Comparison of ENCODE assay signal across 1 cellular context in the genomic region with DNA sequence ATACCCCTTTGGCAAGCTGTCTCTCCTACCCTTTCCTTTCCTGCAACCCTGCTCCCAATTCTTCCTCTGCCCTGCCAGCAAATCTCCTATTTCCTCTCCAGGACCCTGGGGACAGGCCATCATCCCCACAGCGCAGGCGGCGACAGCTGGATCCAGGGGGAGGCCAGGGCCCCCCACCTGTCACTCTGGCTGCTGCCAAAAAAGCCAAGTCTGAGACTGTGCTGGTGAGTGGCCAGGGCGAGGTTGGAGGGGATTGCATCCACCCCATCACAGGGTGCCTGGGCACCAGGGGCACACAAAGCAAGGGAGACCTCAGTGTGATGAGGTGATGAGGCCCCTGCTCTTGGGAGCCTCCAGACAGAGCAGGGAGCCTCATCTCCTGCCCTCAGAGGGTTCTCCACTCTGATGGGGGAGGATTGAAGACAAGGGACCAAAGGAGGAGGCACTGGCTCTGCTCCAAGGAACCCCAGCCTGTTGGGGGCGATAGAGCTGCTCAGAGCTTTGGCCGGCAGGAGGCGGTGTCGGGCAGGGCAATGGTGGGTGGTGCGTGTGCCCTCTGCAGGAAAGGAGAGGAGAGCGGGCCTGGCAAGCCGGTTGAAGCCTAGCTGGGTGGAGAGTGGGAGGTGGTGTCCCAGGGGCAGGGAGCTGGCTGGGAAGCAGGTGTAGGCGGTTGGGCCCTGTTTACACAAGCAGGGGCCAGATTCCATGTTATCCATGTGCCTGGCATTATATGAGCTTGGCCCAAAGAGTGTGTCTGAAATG.
TF ChIP-seq lines count a peak whose summit lies in the region.

No MANE protein-coding gene starts in this region.

TF ChIP-seq in SK-N-SH, 30 proteins besides CTCF, POLR2A, EP300 and RAD21 (continued from another document):
- TF ChIP-seq, protein P1, sequence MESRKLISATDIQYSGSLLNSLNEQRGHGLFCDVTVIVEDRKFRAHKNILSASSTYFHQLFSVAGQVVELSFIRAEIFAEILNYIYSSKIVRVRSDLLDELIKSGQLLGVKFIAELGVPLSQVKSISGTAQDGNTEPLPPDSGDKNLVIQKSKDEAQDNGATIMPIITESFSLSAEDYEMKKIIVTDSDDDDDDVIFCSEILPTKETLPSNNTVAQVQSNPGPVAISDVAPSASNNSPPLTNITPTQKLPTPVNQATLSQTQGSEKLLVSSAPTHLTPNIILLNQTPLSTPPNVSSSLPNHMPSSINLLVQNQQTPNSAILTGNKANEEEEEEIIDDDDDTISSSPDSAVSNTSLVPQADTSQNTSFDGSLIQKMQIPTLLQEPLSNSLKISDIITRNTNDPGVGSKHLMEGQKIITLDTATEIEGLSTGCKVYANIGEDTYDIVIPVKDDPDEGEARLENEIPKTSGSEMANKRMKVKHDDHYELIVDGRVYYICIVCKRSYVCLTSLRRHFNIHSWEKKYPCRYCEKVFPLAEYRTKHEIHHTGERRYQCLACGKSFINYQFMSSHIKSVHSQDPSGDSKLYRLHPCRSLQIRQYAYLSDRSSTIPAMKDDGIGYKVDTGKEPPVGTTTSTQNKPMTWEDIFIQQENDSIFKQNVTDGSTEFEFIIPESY (IDR thresholded peaks at IDR 0.05; ENCODE audit: borderline replicate concordance, low read depth), result no peak
- TF ChIP-seq TCF12 (IDR thresholded peaks at IDR 0.05) (no peak), FOSL2 (IDR thresholded peaks at IDR 0.05; ENCODE audit: borderline replicate concordance, low read depth) (no peak), NRF1 (IDR thresholded peaks at IDR 0.05; ENCODE audit: low read depth, low read length) (no peak), RXRA (IDR thresholded peaks at IDR 0.05; ENCODE audit: borderline replicate concordance, low read depth) (no peak)
